Comparison of ENCODE assay signal across 20 cellular contexts in genomic region chr2:55031505-55031904, GRCh38.
"Had no signal": no experiment of that assay in that cellular context is flagged by ENCODE, and none has a peak within 500 bp of the region (broad histone marks: within the 10 kb centered on the region; RNA-seq: fewer than 3 reads in every experiment).

No MANE protein-coding gene starts in this region.

- H3K27me3 Mint-ChIP-seq: activated CD8-positive, alpha-beta T cell treated with anti-CD3 and anti-CD28 coated beads for 36 hours; activated naive CD4-positive, alpha-beta T cell treated with anti-CD3 and anti-CD28 coated beads, Interleukin-2, amount 50 U/mL, for 24 hours; progenitor cell of endocrine pancreas had no signal

- H3K4me3 ChIP-seq: body of pancreas, esophagus squamous epithelium, right atrium auricular region, suprapubic skin, upper lobe of left lung had no signal

- ATAC-seq: activated CD8-positive, alpha-beta T cell treated with anti-CD3 and anti-CD28 coated beads for 36 hours; body of pancreas; stimulated activated naive CD8-positive, alpha-beta T cell treated with anti-CD3 and anti-CD28 coated beads, Interleukin-15, Interleukin-2, amounts not matched to agents 100 U/mL and 50 U/mL, for 24 hours had no signal

- H3K4me3 Mint-ChIP-seq: activated CD8-positive, alpha-beta T cell treated with anti-CD3 and anti-CD28 coated beads for 36 hours; activated naive CD4-positive, alpha-beta T cell treated with anti-CD3 and anti-CD28 coated beads, Interleukin-2, amount 50 U/mL, for 24 hours; nephron had no signal

- H3K27ac Mint-ChIP-seq: activated CD8-positive, alpha-beta T cell treated with anti-CD3 and anti-CD28 coated beads for 36 hours; activated naive CD4-positive, alpha-beta T cell treated with anti-CD3 and anti-CD28 coated beads, Interleukin-2, amount 50 U/mL, for 24 hours had no signal

- H3K27me3 ChIP-seq: body of pancreas, esophagus squamous epithelium, right atrium auricular region, suprapubic skin, upper lobe of left lung had no signal

- H3K36me3 ChIP-seq: esophagus squamous epithelium, right atrium auricular region, suprapubic skin, upper lobe of left lung had no signal

- DNase-seq: activated CD4-positive, alpha-beta T cell treated with anti-CD3 and anti-CD28 coated beads for 4 hours; activated CD8-positive, alpha-beta T cell treated with anti-CD3 and anti-CD28 coated beads for 36 hours; activated effector memory CD4-positive, alpha-beta T cell treated with anti-CD3 and anti-CD28 coated beads, Interleukin-2, amount 50 U/mL, for 16 hours; activated T-cell treated with anti-CD3 and anti-CD28 coated beads, Interleukin-2, amount 50 U/mL, for 48 hours; amniotic stem cell; body of pancreas; central memory CD4-positive, alpha-beta T cell; cortex of kidney; effector CD4-positive, alpha-beta T cell; esophagus squamous epithelium; kidney glomerular epithelial cell; mesendoderm; small intestine; stimulated activated naive CD8-positive, alpha-beta T cell treated with anti-CD3 and anti-CD28 coated beads, Interleukin-15, Interleukin-2, amounts not matched to agents 100 U/mL and 50 U/mL, for 24 hours; upper lobe of left lung had no signal

- H3K27ac ChIP-seq: body of pancreas, esophagus squamous epithelium, right atrium auricular region, suprapubic skin, upper lobe of left lung had no signal

- H3K9me3 ChIP-seq: body of pancreas, right atrium auricular region, suprapubic skin had no signal
